10 cellular contexts compared by ENCODE assay signal in genomic region chr6:112203577-112204349, GRCh38. TPM values are rescaled to one million over a fixed set of nuclear protein-coding genes. Genes with fewer than 3 reads are reported as not detected.
A peak's percentile ranks its signal among the peaks of the same experiment; 100 is the strongest.
DNase-seq lines count a peak whose midpoint lies in the region; ATAC-seq, FAIRE-seq and TF ChIP-seq lines count a peak whose summit lies in the region.
"Had no signal": no experiment of that assay in that cellular context is flagged by ENCODE, and none has a peak within 500 bp of the region (broad histone marks: within the 10 kb centered on the region; RNA-seq: fewer than 3 reads in every experiment).

No MANE protein-coding gene starts in this region.

- no peaks in the 10 kb centered on the region for H3K79me1 ChIP-seq in H9 (ENCODE audit: insufficient read depth, low read depth, low read length, poor library complexity, severe bottlenecking)

- peaks cover 8 to 9% of the 10 kb centered on the region in 2 experiments; a peak in 4 of 5 replicates for H3K9me3 Mint-ChIP-seq in H9
- peaks cover 3% of the 10 kb centered on the region for H3K9me3 Mint-ChIP-seq in CD4-positive, alpha-beta T cell

- CTCF ChIA-PET in CD4-positive, alpha-beta T cell (lab: Charles Lee) = interaction anchor here (1.2 kb wide), 1 partner anchor 24 kb away, joined by 4 read pairs; no protein-coding TSS in a partner anchor

- H3K4me1 Mint-ChIP-seq in H9 = peaks cover 50 to 51% of the 10 kb centered on the region in 2 experiments
- no peaks in the 10 kb centered on the region for H3K4me1 Mint-ChIP-seq in CD4-positive, alpha-beta T cell (ENCODE audit: low read depth)

- H4K20me1 ChIP-seq in H9 (ENCODE audit: control insufficient read depth, insufficient read depth, insufficient read length) = no peaks in the 10 kb centered on the region

- no peak for FAIRE-seq in small intestine (lab: Jason Lieb, UNC)

- no peak overlapping the region for H3K18ac ChIP-seq in H9 (ENCODE audit: insufficient read length, low read depth, low read length)

- H2BK5ac ChIP-seq in H9 (ENCODE audit: insufficient read length, low read length) = no peak overlapping the region

- TF ChIP-seq CTCF in GM10266 (IDR thresholded peaks at IDR 0.05; ENCODE audit: control insufficient read depth, insufficient read depth, low read depth, missing control alignments) = no peak
- no peak for TF ChIP-seq CTCF in astrocyte of the spinal cord (IDR thresholded peaks at IDR 0.05; ENCODE audit: low read depth, low read length)
- no peak for TF ChIP-seq CTCF in H9 (conservative IDR thresholded peaks at IDR 0.05)
- TF ChIP-seq CTCF in CD4-positive, alpha-beta T cell (IDR thresholded peaks at IDR 0.05) = no peak

- H3T11ph ChIP-seq in H9 (ENCODE audit: low read length) = no peak overlapping the region

- no peaks in the 10 kb centered on the region for H3K27me3 ChIP-seq in muscle layer of duodenum (ENCODE audit: low read depth, low read length)
- no peaks in the 10 kb centered on the region for H3K27me3 ChIP-seq in H9 (ENCODE audit: insufficient read depth, low read length)
- H3K27me3 ChIP-seq in small intestine (ENCODE audit: control insufficient read depth in 2 of 2, insufficient read depth in 2 of 2, low read length in 2 of 2) = no peaks in the 10 kb centered on the region
- H3K27me3 ChIP-seq in CD4-positive, alpha-beta T cell (ENCODE audit: control insufficient read depth, insufficient read depth, low read length) = no peaks in the 10 kb centered on the region

- H3K23me2 ChIP-seq in H9 (ENCODE audit: insufficient read length, low read depth, low read length, poor library complexity, severe bottlenecking) = no peaks in the 10 kb centered on the region

- no peak overlapping the region for H4K8ac ChIP-seq in H9 (replicated peaks; ENCODE audit: insufficient read length, low read depth, low read length)

- no peak overlapping the region for H2AFZ ChIP-seq in H9 (ENCODE audit: low read length)

- no peak overlapping the region for H4K91ac ChIP-seq in H9 (ENCODE audit: insufficient read length, low read depth, low read length)

- H3K27me3 Mint-ChIP-seq in H9 (ENCODE audit: low read depth) = peaks cover 4% of the 10 kb centered on the region
- peaks cover 31% of the 10 kb centered on the region for H3K27me3 Mint-ChIP-seq in CD4-positive, alpha-beta T cell

- peaks cover 0 to 4% (median 2%) of the 10 kb centered on the region in 3 experiments; a peak in 4 of 7 replicates for H3K36me3 Mint-ChIP-seq in H9 (ENCODE audit: insufficient read depth in 1 of 3, low read depth in 3 of 3)
- no peaks in the 10 kb centered on the region for H3K36me3 Mint-ChIP-seq in CD4-positive, alpha-beta T cell (ENCODE audit: low read depth)

- no peak overlapping the region for H3K56ac ChIP-seq in H9 (ENCODE audit: insufficient read length, low read depth, low read length)

- H3K4me3 Mint-ChIP-seq in H9 = no peak overlapping the region
- no peak overlapping the region for H3K4me3 Mint-ChIP-seq in CD4-positive, alpha-beta T cell

- intact Hi-C loops in CD4-positive, alpha-beta T cell (cut with DNase I, micrococcal nuclease) = no loop called here

- no peak overlapping the region for H3K14ac ChIP-seq in H9 (ENCODE audit: insufficient read depth, low read length)

- H2BK120ac ChIP-seq in H9 (ENCODE audit: low read depth, low read length, poor library complexity, severe bottlenecking) = no peak overlapping the region

- in situ Hi-C loops in astrocyte of the spinal cord (cut with HindIII; ENCODE audit: low sequenced_read_pairs) = no loop called here

- no peak overlapping the region for H2BK20ac ChIP-seq in H9 (ENCODE audit: low read depth, low read length, poor library complexity, severe bottlenecking)

- H3K9me3 ChIP-seq in muscle layer of duodenum (ENCODE audit: control insufficient read depth in 1 of 2, low read length in 2 of 2) (no peaks in the 10 kb centered on the region), H9 (ENCODE audit: control insufficient read depth, low read depth, low read length) (no peaks in the 10 kb centered on the region), small intestine (ENCODE audit: control insufficient read depth, low read depth) (no peaks in the 10 kb centered on the region)
- no peaks in the 10 kb centered on the region for H3K9me3 ChIP-seq in CD4-positive, alpha-beta T cell (ENCODE audit: control insufficient read depth, low read length)

- H3K27ac Mint-ChIP-seq in H9 = no peak overlapping the region; a peak in 1 of 7 replicates
- no peak overlapping the region for H3K27ac Mint-ChIP-seq in CD4-positive, alpha-beta T cell

- DNase-seq in GM10266 (ENCODE audit: extremely low spot score) = peak; percentile 4
- peak; percentile 82 for DNase-seq in astrocyte of the spinal cord (ENCODE audit: low read depth, low spot score)
- DNase-seq in H9 = no peak
- DNase-seq in small intestine = no peak
- DNase-seq in CD4-positive, alpha-beta T cell = no peak
- DNase-seq in activated gamma-delta T cell (lab: John Stamatoyannopoulos, UW) = no peak
- DNase-seq: NCI-H1092; stimulated activated naive CD4-positive, alpha-beta T cell had no signal

- ATAC-seq in HG02884 (IDR thresholded peaks at IDR 0.05; ENCODE audit: unreplicated experiment) = peak; percentile 63
- ATAC-seq in CD4-positive, alpha-beta T cell (ENCODE audit: poor library complexity) = no peak

- no peak overlapping the region for H2AK5ac ChIP-seq in H9 (ENCODE audit: insufficient read length, low read length)

- H2BK15ac ChIP-seq in H9 (ENCODE audit: low read depth, low read length) = no peak overlapping the region

- no peak overlapping the region for H3K4ac ChIP-seq in H9 (ENCODE audit: low read depth, low read length)

- no CpG with 5 or more reads among the region's 6 CpGs for WGBS in H9 (ENCODE audit: extremely low coverage, insufficient read length, low lambda C conversion rate)
- 35 to 59% (median 45%) methylated on average over 6 of the region's 6 CpGs for WGBS in small intestine, 3 donors

- H3K4me3 ChIP-seq in astrocyte of the spinal cord (ENCODE audit: low read depth, low read length) = no peak overlapping the region
- no peak overlapping the region for H3K4me3 ChIP-seq in muscle layer of duodenum (ENCODE audit: low read depth in 1 of 2, low read length in 2 of 2)
- H3K4me3 ChIP-seq in small intestine (ENCODE audit: low read depth in 1 of 2, low read length in 2 of 2) = no peak overlapping the region

- H3K4me1 ChIP-seq in muscle layer of duodenum (ENCODE audit: control insufficient read depth in 1 of 2, insufficient read depth in 2 of 2, low read length in 2 of 2) = peaks cover 0 to 5% of the 10 kb centered on the region in 2 donors
- H3K4me1 ChIP-seq in H9 (ENCODE audit: insufficient read depth, low read length) = peaks cover 16% of the 10 kb centered on the region; the same call in 1 of the 2 replicates
- H3K4me1 ChIP-seq in small intestine (ENCODE audit: control insufficient read depth in 2 of 2, insufficient read depth in 1 of 2, low read depth in 1 of 2, low read length in 1 of 2) = no peaks in the 10 kb centered on the region

- H3K79me2 ChIP-seq in H9 (ENCODE audit: insufficient read depth, low read length) = no peaks in the 10 kb centered on the region

- H3K4me2 ChIP-seq in H9 (ENCODE audit: insufficient read depth, insufficient read length, low read length) = no peak overlapping the region

- POLR2A ChIA-PET in CD4-positive, alpha-beta T cell (lab: Charles Lee) = no interaction called here

- H4K5ac ChIP-seq in H9 (ENCODE audit: insufficient read length, low read depth, low read length) = no peak overlapping the region

- no peak overlapping the region for H2BK12ac ChIP-seq in H9 (ENCODE audit: insufficient read length, low read depth, low read length)

- peaks cover 19 to 39% of the 10 kb centered on the region in 2 donors for H3K36me3 ChIP-seq in muscle layer of duodenum (ENCODE audit: control insufficient read depth in 1 of 2, insufficient read depth in 2 of 2, low read length in 2 of 2)
- H3K36me3 ChIP-seq in small intestine (ENCODE audit: control insufficient read depth in 2 of 2, insufficient read depth in 2 of 2, low read length in 2 of 2) = no peaks in the 10 kb centered on the region

- H3K23ac ChIP-seq in H9 (ENCODE audit: insufficient read length, low read depth, low read length) = no peak overlapping the region

- peak overlapping the region; percentile 71 for H3K27ac ChIP-seq in muscle layer of duodenum (ENCODE audit: low read length)
- no peak overlapping the region for H3K27ac ChIP-seq in H9 (ENCODE audit: insufficient read length, low read depth, low read length)
- H3K27ac ChIP-seq in small intestine (ENCODE audit: low read depth in 1 of 2, low read length in 1 of 2) = peak overlapping the region in 1 of 2 donors; percentile 62
- H3K27ac ChIP-seq in CD4-positive, alpha-beta T cell (ENCODE audit: low read depth, low read length) = no peak overlapping the region

- H3K9ac ChIP-seq in H9 (ENCODE audit: extremely low read depth, insufficient read length, low read length) = no peak overlapping the region

RNA-seq across cellular contexts. Expression of gene LAMA4, which starts 50.6 kb away (rescaled TPM):
- 1.0 and 1.1 TPM in 2 replicates for total RNA-seq in H9 (2021)
- polyA plus RNA-seq in small intestine = 10 to 100 TPM in 1 of 3 donors, 1 to 10 TPM in 2; 2.0 to 12.4 (median 5.9) TPM
- total RNA-seq in CD4-positive, alpha-beta T cell = not detected

Comparison
In these comparisons a context has a peak if more than half of its experiments do, and no peak if none do; other contexts are left out.
1. DNase-seq: peak in GM10266 (single experiment) and astrocyte of the spinal cord (single experiment); none in H9 (single experiment), small intestine (single experiment), CD4-positive, alpha-beta T cell (0 of 10) and activated gamma-delta T cell (single experiment).